ENCODE assay signal across 28 cellular contexts in genomic region chr12:85244561-85244960, GRCh38. TPM values are rescaled to one million over a fixed set of nuclear protein-coding genes. Genes with fewer than 3 reads are reported as not detected.
"Had no signal": no experiment of that assay in that cellular context is flagged by ENCODE, and none has a peak within 500 bp of the region (broad histone marks: within the 10 kb centered on the region; RNA-seq: fewer than 3 reads in every experiment).

No MANE protein-coding gene starts in this region.

- H3K4me1 ChIP-seq: adrenal gland, SJSA1 had no signal

- H3K27ac Mint-ChIP-seq: activated B cell treated with CpG ODN at 0.5 μM for 24 hours; activated CD4-positive, alpha-beta T cell treated with anti-CD3 and anti-CD28 coated beads, Interleukin-2, amount 10 ng/mL, durations not matched to agents 24 days and 14 days; activated CD8-positive, alpha-beta memory T cell treated with anti-CD3 and anti-CD28 coated beads, Interleukin-2, amount 10 ng/mL, durations not matched to agents 7 days and 5 days; activated naive CD4-positive, alpha-beta T cell treated with anti-CD3 and anti-CD28 coated beads, Interleukin-2, amount 10 ng/mL, durations not matched to agents 7 days and 5 days; activated naive CD8-positive, alpha-beta T cell treated with anti-CD3 and anti-CD28 coated beads for 36 hours; T-cell had no signal

- H3K4me1 Mint-ChIP-seq: activated B cell treated with CpG ODN at 0.5 μM for 24 hours; activated CD4-positive, alpha-beta T cell treated with anti-CD3 and anti-CD28 coated beads, Interleukin-2, amount 10 ng/mL, durations not matched to agents 24 days and 14 days; activated CD8-positive, alpha-beta memory T cell treated with anti-CD3 and anti-CD28 coated beads, Interleukin-2, amount 10 ng/mL, durations not matched to agents 7 days and 5 days; activated naive CD4-positive, alpha-beta T cell treated with anti-CD3 and anti-CD28 coated beads, Interleukin-2, amount 10 ng/mL, durations not matched to agents 7 days and 5 days; activated naive CD8-positive, alpha-beta T cell treated with anti-CD3 and anti-CD28 coated beads for 36 hours; T-cell had no signal

- H3K4me3 Mint-ChIP-seq: activated B cell treated with CpG ODN at 0.5 μM for 24 hours; activated CD4-positive, alpha-beta T cell treated with anti-CD3 and anti-CD28 coated beads, Interleukin-2, amount 10 ng/mL, durations not matched to agents 24 days and 14 days; activated CD8-positive, alpha-beta memory T cell treated with anti-CD3 and anti-CD28 coated beads, Interleukin-2, amount 10 ng/mL, durations not matched to agents 7 days and 5 days; activated naive CD4-positive, alpha-beta T cell treated with anti-CD3 and anti-CD28 coated beads, Interleukin-2, amount 10 ng/mL, durations not matched to agents 7 days and 5 days; activated naive CD8-positive, alpha-beta T cell treated with anti-CD3 and anti-CD28 coated beads for 36 hours; activated T-cell treated with anti-CD3 and anti-CD28 coated beads, Interleukin-2, amount 50 U/mL, for 4 hours; T-cell had no signal

- H3K27me3 Mint-ChIP-seq: activated B cell treated with CpG ODN at 0.5 μM for 24 hours; activated CD4-positive, alpha-beta T cell treated with anti-CD3 and anti-CD28 coated beads, Interleukin-2, amount 10 ng/mL, durations not matched to agents 24 days and 14 days; activated CD8-positive, alpha-beta memory T cell treated with anti-CD3 and anti-CD28 coated beads, Interleukin-2, amount 10 ng/mL, durations not matched to agents 7 days and 5 days; activated naive CD4-positive, alpha-beta T cell treated with anti-CD3 and anti-CD28 coated beads, Interleukin-2, amount 10 ng/mL, durations not matched to agents 7 days and 5 days; activated naive CD8-positive, alpha-beta T cell treated with anti-CD3 and anti-CD28 coated beads for 36 hours; T-cell had no signal

- DNase-seq: activated B cell treated with CpG ODN at 0.5 μM for 24 hours; activated CD4-positive, alpha-beta T cell treated with anti-CD3 and anti-CD28 coated beads for 1 hour; activated CD4-positive, alpha-beta T cell treated with anti-CD3 and anti-CD28 coated beads, Interleukin-2, amount 10 ng/mL, durations not matched to agents 24 days and 14 days; activated CD4-positive, alpha-beta T cell treated with anti-CD3 and anti-CD28 coated beads, Interleukin-2, amount 50 U/mL, for 48 hours; activated CD8-positive, alpha-beta memory T cell treated with anti-CD3 and anti-CD28 coated beads, Interleukin-2, amount 10 ng/mL, durations not matched to agents 7 days and 5 days; activated effector memory CD4-positive, alpha-beta T cell treated with anti-CD3 and anti-CD28 coated beads, Interleukin-2, amount 50 U/mL, for 16 hours; activated naive CD4-positive, alpha-beta T cell treated with anti-CD3 and anti-CD28 coated beads, Interleukin-2, amount 10 ng/mL, durations not matched to agents 7 days and 5 days; activated naive CD8-positive, alpha-beta T cell treated with anti-CD3 and anti-CD28 coated beads for 36 hours; activated T-cell treated with anti-CD3 and anti-CD28 coated beads, Interleukin-2, amount 50 U/mL, for 4 hours; adrenal gland; anterior cingulate cortex; MG63; NCI-H1105 treated with DMSO at 0.1 percent for 48 hours; NCI-H146; NCI-H187 treated with DMSO at 0.1 percent for 48 hours; NCI-H2081 treated with DMSO at 0.1 percent for 48 hours; NCI-H345; NCI-H510A treated with DMSO at 0.1 percent for 48 hours; NCI-H69; NK-92 treated with Interleukin-12 subunit alpha and Interleukin-12 subunit beta, amount 100 ng/mL, for 24 hours; OCI-M1; RPMI8226; T-cell; T-helper 2 cell; T1000 had no signal

- H3K9me3 ChIP-seq: adrenal gland, MG63, SJSA1 had no signal

- H3K4me3 ChIP-seq: adrenal gland, MG63, SJSA1 had no signal

- H3K27ac ChIP-seq: adrenal gland, SJSA1 had no signal

- H3K27me3 ChIP-seq: adrenal gland, MG63, SJSA1 had no signal

- H3K36me3 Mint-ChIP-seq: activated CD8-positive, alpha-beta memory T cell treated with anti-CD3 and anti-CD28 coated beads, Interleukin-2, amount 10 ng/mL, durations not matched to agents 7 days and 5 days; activated naive CD4-positive, alpha-beta T cell treated with anti-CD3 and anti-CD28 coated beads, Interleukin-2, amount 10 ng/mL, durations not matched to agents 7 days and 5 days; activated naive CD8-positive, alpha-beta T cell treated with anti-CD3 and anti-CD28 coated beads for 36 hours; T-cell had no signal

- H3K9me3 Mint-ChIP-seq: activated B cell treated with CpG ODN at 0.5 μM for 24 hours; activated CD4-positive, alpha-beta T cell treated with anti-CD3 and anti-CD28 coated beads, Interleukin-2, amount 10 ng/mL, durations not matched to agents 24 days and 14 days; activated naive CD4-positive, alpha-beta T cell treated with anti-CD3 and anti-CD28 coated beads, Interleukin-2, amount 10 ng/mL, durations not matched to agents 7 days and 5 days; activated naive CD8-positive, alpha-beta T cell treated with anti-CD3 and anti-CD28 coated beads for 36 hours; T-cell had no signal

- H3K36me3 ChIP-seq: adrenal gland, MG63, SJSA1 had no signal

RNA-seq across cellular contexts. Expression of gene ALX1, which starts 35.5 kb away (rescaled TPM):
- total RNA-seq: activated B cell treated with CpG ODN at 0.5 μM for 24 hours; activated CD4-positive, alpha-beta T cell treated with anti-CD3 and anti-CD28 coated beads, Interleukin-2, amount 10 ng/mL, durations not matched to agents 24 days and 14 days; activated CD8-positive, alpha-beta memory T cell treated with anti-CD3 and anti-CD28 coated beads, Interleukin-2, amount 10 ng/mL, durations not matched to agents 7 days and 5 days; activated naive CD8-positive, alpha-beta T cell treated with anti-CD3 and anti-CD28 coated beads for 36 hours; activated T-cell treated with anti-CD3 and anti-CD28 coated beads, Interleukin-2, amount 50 U/mL, for 4 hours; adrenal gland; cardiac septum; Right ventricle myocardium inferior; SJSA1; T-cell had no signal
- polyA plus RNA-seq: adrenal gland had no signal
